10 cellular contexts compared by ENCODE assay signal in the genomic region with DNA sequence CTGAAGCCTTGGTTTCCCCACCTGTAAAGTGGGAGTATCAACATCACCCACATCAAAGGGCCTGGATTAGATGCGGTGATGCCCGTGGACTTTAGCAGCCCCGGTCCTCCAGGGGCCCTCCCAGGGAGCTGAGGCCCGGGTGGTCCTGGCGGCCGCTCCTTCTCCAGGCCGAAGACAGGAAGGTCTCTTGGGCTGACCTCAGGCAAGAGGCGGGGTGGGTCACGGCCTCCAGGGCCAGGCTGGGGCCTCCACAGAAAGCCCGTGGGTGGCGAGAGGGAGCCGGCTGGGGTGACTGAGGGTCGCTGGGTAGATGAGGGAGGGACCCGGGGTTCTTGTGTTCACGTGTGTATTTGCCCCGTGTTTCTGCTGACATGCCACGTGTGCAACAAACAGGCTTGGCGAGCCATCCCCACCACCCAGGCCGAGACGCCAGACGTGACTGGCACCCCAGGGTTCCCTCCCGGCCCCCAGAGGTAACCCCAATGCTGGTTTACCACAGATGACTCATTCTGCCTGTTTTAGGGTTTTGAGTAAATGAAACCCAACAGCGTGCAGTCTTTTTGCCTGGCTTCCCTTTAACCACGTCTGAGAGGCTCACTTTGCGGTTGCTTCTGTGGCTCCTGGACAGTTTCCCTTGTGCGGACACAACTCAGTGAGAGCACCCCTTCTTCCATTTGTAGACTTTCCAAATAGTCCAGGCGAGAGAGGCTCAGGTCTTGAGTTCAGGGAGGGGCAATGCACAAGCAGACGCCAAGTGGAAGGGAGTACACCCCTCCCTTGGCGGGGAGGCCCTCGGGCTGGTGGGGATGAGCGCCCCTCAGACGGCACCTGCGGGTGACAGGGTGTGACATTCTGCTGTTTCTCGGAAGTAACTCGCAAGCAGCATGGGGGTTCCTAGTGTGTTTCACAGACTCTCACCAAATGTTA.
DNase-seq lines count a peak whose midpoint lies in the region; ATAC-seq and TF ChIP-seq lines count a peak whose summit lies in the region.
"Had no signal": no experiment of that assay in that cellular context is flagged by ENCODE, and none has a peak within 500 bp of the region (broad histone marks: within the 10 kb centered on the region; RNA-seq: fewer than 3 reads in every experiment).

No MANE protein-coding gene starts in this region.

- peak overlapping the region; percentile 81 for H3K27ac Mint-ChIP-seq in central memory CD8-positive, alpha-beta T cell (ENCODE audit: low read depth)
- H3K27ac Mint-ChIP-seq: stimulated activated effector memory CD8-positive, alpha-beta T cell treated with anti-CD3 and anti-CD28 coated beads, Interleukin-12 subunit alpha, Interleukin-12 subunit beta, amount 100 ng/mL, for 72 hours had no signal

- H3K27me3 Mint-ChIP-seq in central memory CD8-positive, alpha-beta T cell, result peaks cover 42% of the 10 kb centered on the region

- H3K36me3 Mint-ChIP-seq in central memory CD8-positive, alpha-beta T cell (ENCODE audit: insufficient read depth), result peaks cover 16% of the 10 kb centered on the region
- H3K36me3 Mint-ChIP-seq: stimulated activated effector memory CD8-positive, alpha-beta T cell treated with anti-CD3 and anti-CD28 coated beads, Interleukin-12 subunit alpha, Interleukin-12 subunit beta, amount 100 ng/mL, for 72 hours had no signal

- H3K4me3 ChIP-seq in foreskin fibroblast (ENCODE audit: low read depth in 1 of 2, low read length in 2 of 2), result no peak overlapping the region

- peak; percentile 25 for DNase-seq in activated CD4-positive, CD25-positive, alpha-beta regulatory T cell treated with anti-CD3 and anti-CD28 coated beads, Interleukin-2, amount 50 U/mL, for 72 hours
- DNase-seq in central memory CD8-positive, alpha-beta T cell (ENCODE audit: low spot score in 2 of 2), result peak in 1 of 2 donors; percentile 87
- peak; percentile 8 to 63 for DNase-seq in stimulated activated CD8-positive, alpha-beta memory T cell treated with anti-CD3 and anti-CD28 coated beads, Interleukin-7, amount 100 ng/mL, for 4 hours (ENCODE audit: low read depth in 2 of 2)
- DNase-seq in foreskin fibroblast (no peak), NCI-H1092 (lab: John Stamatoyannopoulos, UW) (no peak), NCI-H82 (lab: John Stamatoyannopoulos, UW) (no peak)
- DNase-seq: NCI-H226 had no signal

- ATAC-seq in HG02798 (IDR thresholded peaks at IDR 0.05; ENCODE audit: poor library complexity, unreplicated experiment) (peak; percentile 62), HG02759 (IDR thresholded peaks at IDR 0.05; ENCODE audit: unreplicated experiment) (no peak)
- peak; percentile 94 for ATAC-seq in central memory CD8-positive, alpha-beta T cell (replicated peaks; ENCODE audit: extremely low read depth, poor library complexity, severe bottlenecking)
- ATAC-seq: stimulated activated effector memory CD8-positive, alpha-beta T cell treated with anti-CD3 and anti-CD28 coated beads, Interleukin-12 subunit alpha, Interleukin-12 subunit beta, amount 100 ng/mL, for 72 hours had no signal

- no peak for TF ChIP-seq CTCF in foreskin fibroblast (IDR thresholded peaks at IDR 0.05; ENCODE audit: low read depth, low read length)

- H3K9me3 Mint-ChIP-seq in central memory CD8-positive, alpha-beta T cell, result no peaks in the 10 kb centered on the region
- H3K9me3 Mint-ChIP-seq: stimulated activated effector memory CD8-positive, alpha-beta T cell treated with anti-CD3 and anti-CD28 coated beads, Interleukin-12 subunit alpha, Interleukin-12 subunit beta, amount 100 ng/mL, for 72 hours had no signal

- H3K4me1 Mint-ChIP-seq in central memory CD8-positive, alpha-beta T cell, result peaks cover 23% of the 10 kb centered on the region
- H3K4me1 Mint-ChIP-seq: stimulated activated effector memory CD8-positive, alpha-beta T cell treated with anti-CD3 and anti-CD28 coated beads, Interleukin-12 subunit alpha, Interleukin-12 subunit beta, amount 100 ng/mL, for 72 hours had no signal

- H3K4me3 Mint-ChIP-seq in central memory CD8-positive, alpha-beta T cell, result peak overlapping the region; percentile 55
- H3K4me3 Mint-ChIP-seq: stimulated activated effector memory CD8-positive, alpha-beta T cell treated with anti-CD3 and anti-CD28 coated beads, Interleukin-12 subunit alpha, Interleukin-12 subunit beta, amount 100 ng/mL, for 72 hours had no signal

Comparison
In these comparisons a context has a peak if more than half of its experiments do, and no peak if none do; other contexts are left out.
1. DNase-seq: peak in activated CD4-positive, CD25-positive, alpha-beta regulatory T cell treated with anti-CD3 and anti-CD28 coated beads, Interleukin-2, amount 50 U/mL, for 72 hours (single experiment) and stimulated activated CD8-positive, alpha-beta memory T cell treated with anti-CD3 and anti-CD28 coated beads, Interleukin-7, amount 100 ng/mL, for 4 hours (2 of 2); none in foreskin fibroblast (0 of 2), NCI-H1092 (single experiment) and NCI-H82 (single experiment).